Comparison of ENCODE assay signal across 2 cellular contexts in the genomic region with DNA sequence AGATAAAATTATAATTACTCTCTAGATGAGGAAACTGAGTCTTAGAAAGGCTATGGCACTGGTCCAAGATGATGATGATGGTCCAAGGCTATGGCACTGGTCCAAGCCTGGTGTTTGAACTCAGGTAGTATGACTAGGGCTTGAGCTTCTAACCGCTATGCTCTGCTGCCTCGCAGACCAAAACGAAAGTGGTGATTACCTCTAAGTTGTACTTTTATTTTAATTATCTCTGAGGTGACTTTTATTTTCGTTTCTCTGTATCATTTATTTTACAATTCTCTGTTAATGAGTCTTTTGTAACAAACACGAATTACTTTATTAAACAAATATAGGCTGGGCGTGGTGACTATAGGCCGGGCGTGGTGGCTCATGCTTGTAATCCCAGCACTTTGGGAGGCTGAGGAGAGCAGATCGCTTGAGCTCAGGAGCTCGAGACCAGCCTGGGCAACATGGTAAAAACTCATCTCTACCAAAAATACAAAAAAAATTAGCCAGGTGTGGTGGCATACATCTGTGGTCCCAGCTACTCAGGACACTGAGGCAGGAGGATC.
TF ChIP-seq lines count a peak whose summit lies in the region.

No MANE protein-coding gene starts in this region.

TF ChIP-seq in HEK293, 187 proteins besides CTCF, POLR2A, EP300 and RAD21:
- TF ChIP-seq ZNF639 (tag by site-specific recombination; IDR thresholded peaks at IDR 0.05) (no peak), KLF1 (tag by site-specific recombination; IDR thresholded peaks at IDR 0.05) (peak; percentile 78)

TF ChIP-seq in K562, 482 proteins besides CTCF, POLR2A, EP300 and RAD21:
- TF ChIP-seq GMEB1 (CRISPR knock-in tag; IDR thresholded peaks at IDR 0.05): no peak
- no peak for TF ChIP-seq RREB1 (CRISPR knock-in tag; IDR thresholded peaks at IDR 0.05)
- TF ChIP-seq NFIC (IDR thresholded peaks at IDR 0.05): peak; percentile 18; the same call in 1 of the 2 replicates
